ENCODE assay signal across 21 cellular contexts in the genomic region with DNA sequence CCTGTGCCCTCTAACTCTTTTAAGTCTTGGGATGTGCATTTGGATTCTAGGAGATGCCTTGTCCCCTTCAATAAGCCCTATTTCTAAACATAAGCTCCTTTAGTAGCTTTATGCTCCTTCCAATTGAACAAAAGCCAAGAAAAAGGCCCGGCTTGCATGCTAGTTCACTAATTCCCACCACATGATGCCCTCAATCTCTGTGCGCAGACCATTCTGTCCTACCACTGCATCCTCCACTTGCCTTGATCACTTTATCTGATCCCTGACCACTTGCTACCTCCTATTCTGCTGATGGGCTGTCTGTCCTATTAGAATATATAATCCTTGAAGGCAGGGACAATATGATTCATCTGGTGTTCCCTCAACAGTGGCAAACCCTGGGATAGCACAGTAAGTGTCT.
DNase-seq lines count a peak whose midpoint lies in the region; TF ChIP-seq lines count a peak whose summit lies in the region.
"Had no signal": no experiment of that assay in that cellular context is flagged by ENCODE, and none has a peak within 500 bp of the region (broad histone marks: within the 10 kb centered on the region; RNA-seq: fewer than 3 reads in every experiment).

No MANE protein-coding gene starts in this region.

- H3K4me3 ChIP-seq in BE2C (ENCODE audit: low read depth, low read length) (no peak overlapping the region), SK-N-MC (no peak overlapping the region), trophoblast cell (ENCODE audit: low read depth, low read length) (no peak overlapping the region), Caco-2 (ENCODE audit: low read depth, low read length) (no peak overlapping the region)
- H3K4me3 ChIP-seq: K562 had no signal

- H3K4me1 ChIP-seq in BE2C (peaks cover 29% of the 10 kb centered on the region), trophoblast cell (ENCODE audit: control insufficient read depth in 1 of 2, insufficient read depth in 2 of 2, low read length in 2 of 2) (peaks cover 10 to 11% of the 10 kb centered on the region in 2 experiments), Caco-2 (peaks cover 20% of the 10 kb centered on the region)

- no peaks in the 10 kb centered on the region for H3K27me3 Mint-ChIP-seq in Caco-2 (ENCODE audit: insufficient read depth, unreplicated experiment)
- H3K27me3 Mint-ChIP-seq in activated naive CD8-positive, alpha-beta T cell treated with anti-CD3 and anti-CD28 coated beads for 36 hours, result no peaks in the 10 kb centered on the region

- H3K9me3 Mint-ChIP-seq in Caco-2 (ENCODE audit: unreplicated experiment), result no peaks in the 10 kb centered on the region
- H3K9me3 Mint-ChIP-seq in activated naive CD8-positive, alpha-beta T cell treated with anti-CD3 and anti-CD28 coated beads for 36 hours, result no peaks in the 10 kb centered on the region

- no peaks in the 10 kb centered on the region for H3K36me3 Mint-ChIP-seq in Caco-2 (ENCODE audit: insufficient read depth, unreplicated experiment)
- peaks cover 4% of the 10 kb centered on the region for H3K36me3 Mint-ChIP-seq in activated naive CD8-positive, alpha-beta T cell treated with anti-CD3 and anti-CD28 coated beads for 36 hours
- H3K36me3 Mint-ChIP-seq: CD14-positive monocyte had no signal

- TF ChIP-seq CTCF in BE2C (IDR thresholded peaks at IDR 0.05; ENCODE audit: low read depth, low read length) (no peak), Caco-2 (IDR thresholded peaks at IDR 0.05; ENCODE audit: insufficient read depth in 1 of 2, low read depth in 1 of 2, low read length in 1 of 2, severe bottlenecking in 1 of 2, unreplicated experiment in 1 of 2) (no peak)

- H3K4ac ChIP-seq in trophoblast cell (ENCODE audit: low read depth, low read length), result no peak overlapping the region

- H3K9ac ChIP-seq in SK-N-MC (ENCODE audit: insufficient read length) (no peak overlapping the region), trophoblast cell (ENCODE audit: low read length) (no peak overlapping the region)

- no peak overlapping the region for H4K12ac ChIP-seq in trophoblast cell (ENCODE audit: low read depth, low read length)

- H3K14ac ChIP-seq in trophoblast cell (ENCODE audit: low read length), result no peak overlapping the region

- H4K8ac ChIP-seq in trophoblast cell (ENCODE audit: low read depth, low read length), result no peak overlapping the region

- H3K4me3 Mint-ChIP-seq in Caco-2 (ENCODE audit: unreplicated experiment), result no peak overlapping the region
- no peak overlapping the region for H3K4me3 Mint-ChIP-seq in activated naive CD8-positive, alpha-beta T cell treated with anti-CD3 and anti-CD28 coated beads for 36 hours
- H3K4me3 Mint-ChIP-seq: CD14-positive monocyte had no signal

- peak overlapping the region; percentile 15 for H2BK12ac ChIP-seq in trophoblast cell (ENCODE audit: low read length)

- WGBS in trophoblast cell (ENCODE audit: extremely low coverage, insufficient coverage, insufficient read length), result no CpG with 5 or more reads among the region's 2 CpGs

- H2AFZ ChIP-seq in trophoblast cell (ENCODE audit: insufficient read depth, low read length, poor library complexity), result no peak overlapping the region

- H3K27ac Mint-ChIP-seq in Caco-2 (ENCODE audit: unreplicated experiment), result no peak overlapping the region
- H3K27ac Mint-ChIP-seq in activated naive CD8-positive, alpha-beta T cell treated with anti-CD3 and anti-CD28 coated beads for 36 hours, result no peak overlapping the region

- peaks cover 5% of the 10 kb centered on the region for H3K79me1 ChIP-seq in trophoblast cell (ENCODE audit: low read length)

- H3K9me3 ChIP-seq in BE2C, result no peaks in the 10 kb centered on the region
- no peaks in the 10 kb centered on the region for H3K9me3 ChIP-seq in SK-N-MC (ENCODE audit: low read depth, low read length)
- no peaks in the 10 kb centered on the region for H3K9me3 ChIP-seq in trophoblast cell (ENCODE audit: insufficient read depth, low read depth, low read length)
- H3K9me3 ChIP-seq in Caco-2, result no peaks in the 10 kb centered on the region

- no TSS peak for BruUV-seq in Caco-2 (replicated peaks; lab: Mats Ljungman, UMichigan)

- no peak overlapping the region for H3K23ac ChIP-seq in trophoblast cell (ENCODE audit: low read length)

- POLR2A ChIA-PET in Caco-2 (lab: Charles Lee), result no interaction called here

- no peaks in the 10 kb centered on the region for H3K79me2 ChIP-seq in trophoblast cell (ENCODE audit: control insufficient read depth, insufficient read depth, low read length, poor library complexity)

- H3K4me2 ChIP-seq in trophoblast cell (ENCODE audit: low read length), result no peak overlapping the region

- no peak overlapping the region for H2AK5ac ChIP-seq in trophoblast cell (ENCODE audit: low read length)

- no peak overlapping the region for H3K18ac ChIP-seq in trophoblast cell (ENCODE audit: low read length)

- peaks cover 16% of the 10 kb centered on the region for H3K4me1 Mint-ChIP-seq in Caco-2 (ENCODE audit: low read depth, unreplicated experiment)
- no peaks in the 10 kb centered on the region for H3K4me1 Mint-ChIP-seq in activated naive CD8-positive, alpha-beta T cell treated with anti-CD3 and anti-CD28 coated beads for 36 hours

- no peak overlapping the region for H4K91ac ChIP-seq in trophoblast cell (ENCODE audit: low read depth, low read length)

- no peak overlapping the region for H2BK5ac ChIP-seq in trophoblast cell (ENCODE audit: low read depth, low read length, poor library complexity)

- H3K27me3 ChIP-seq in BE2C (no peaks in the 10 kb centered on the region), trophoblast cell (ENCODE audit: insufficient read depth, low read length) (no peaks in the 10 kb centered on the region), Caco-2 (replicated peaks; ENCODE audit: control insufficient read depth, insufficient read depth, low read length) (no peaks in the 10 kb centered on the region)

- CTCF ChIA-PET in Caco-2 (lab: Charles Lee), result no interaction called here

- H3K36me3 ChIP-seq in BE2C, result no peaks in the 10 kb centered on the region; the same call in 1 of the 2 replicates
- 0 out of 2 replicates have a peak, but pooled peaks cover 4% of the 10 kb centered on the region for H3K36me3 ChIP-seq in SK-N-MC (ENCODE audit: insufficient read depth, low read length)
- no peaks in the 10 kb centered on the region for H3K36me3 ChIP-seq in trophoblast cell (ENCODE audit: control insufficient read depth in 1 of 2, insufficient read depth in 2 of 2, low read length in 2 of 2)
- H3K36me3 ChIP-seq in Caco-2 (ENCODE audit: control insufficient read depth, insufficient read depth, low read length), result no peaks in the 10 kb centered on the region

- H3K27ac ChIP-seq in SK-N-MC (peak overlapping the region; percentile 20; the same call in 1 of the 2 replicates), trophoblast cell (ENCODE audit: low read depth, low read length) (peak overlapping the region; percentile 40)
- H3K27ac ChIP-seq: 22Rv1 had no signal

- intact Hi-C loops in Caco-2 (cut with micrococcal nuclease; ENCODE audit: unreplicated experiment), result no loop called here

- DNase-seq in BE2C, result peak; percentile 49
- no peak for DNase-seq in SK-N-MC (ENCODE audit: low read depth, low spot score)
- peak; percentile 29 for DNase-seq in fibroblast of gingiva (ENCODE audit: low read depth)
- DNase-seq in trophoblast cell, result no peak
- DNase-seq in stimulated activated CD4-positive, alpha-beta T cell treated with anti-CD3 and anti-CD28 coated beads, Interleukin-2, amount 100 ng/mL, for 48 hours, result no peak
- no peak for DNase-seq in Caco-2
- no peak for DNase-seq in activated naive CD8-positive, alpha-beta T cell treated with anti-CD3 and anti-CD28 coated beads for 36 hours
- no peak for DNase-seq in medulla oblongata (ENCODE audit: extremely low spot score)
- DNase-seq: AML-193, DMS 273 treated with DMSO at 0.1 percent for 48 hours, DND-41, H7, NCI-H1092 treated with DMSO at 0.1 percent for 48 hours, NCI-H146, NCI-H2029 treated with DMSO at 0.1 percent for 48 hours, NCI-H2171, NCI-H526, SHP77 had no signal

- H2BK120ac ChIP-seq in trophoblast cell (ENCODE audit: insufficient read depth, low read length, poor library complexity), result no peak overlapping the region

Comparison
In these comparisons a context has a peak if more than half of its experiments do, and no peak if none do; other contexts are left out.
1. DNase-seq: peak in BE2C (single experiment) and fibroblast of gingiva (single experiment); none in SK-N-MC (single experiment), trophoblast cell (0 of 2), stimulated activated CD4-positive, alpha-beta T cell treated with anti-CD3 and anti-CD28 coated beads, Interleukin-2, amount 100 ng/mL, for 48 hours (0 of 2), Caco-2 (0 of 2), activated naive CD8-positive, alpha-beta T cell treated with anti-CD3 and anti-CD28 coated beads for 36 hours (single experiment) and medulla oblongata (single experiment).